In genomic region chr2:238251986-238252385, GRCh38 we compare ENCODE assay signal across 26 cellular contexts.
"Had no signal": no experiment of that assay in that cellular context is flagged by ENCODE, and none has a peak within 500 bp of the region (broad histone marks: within the 10 kb centered on the region; RNA-seq: fewer than 3 reads in every experiment).

No MANE protein-coding gene starts in this region.

- H3K36me3 Mint-ChIP-seq: naive B cell; natural killer cell treated with Interleukin-12 subunit alpha and Interleukin-12 subunit beta and Interleukin-15 and Interleukin-18, amount 100 ng/mL, for 72 hours had no signal

- H3K4me1 ChIP-seq: prostate gland, sigmoid colon, testis, tibial artery had no signal

- ATAC-seq: esophagus mucosa; gastrocnemius medialis; left colon; mucosa of descending colon; natural killer cell treated with Interleukin-12 subunit alpha and Interleukin-12 subunit beta and Interleukin-15 and Interleukin-18, amount 100 ng/mL, for 72 hours; right cardiac atrium; stimulated activated memory B cell treated with anti-CD40 and anti-IgM and Interleukin-4, amounts not matched to agents 10 μg/mL and 1 μg/mL and 100 μg/mL, for 72 hours; stimulated activated naive CD8-positive, alpha-beta T cell treated with anti-CD3 and anti-CD28 coated beads, Interleukin-15, Interleukin-2, amounts not matched to agents 100 U/mL and 50 U/mL, for 24 hours had no signal

- H3K27me3 ChIP-seq: gastrocnemius medialis, sigmoid colon, testis, tibial artery had no signal

- H3K27ac ChIP-seq: epithelial cell of prostate, gastrocnemius medialis, left ventricle myocardium inferior, parathyroid adenoma, prostate gland, sigmoid colon, testis, tibial artery had no signal

- H3K9me3 Mint-ChIP-seq: endodermal cell; memory B cell; naive B cell; natural killer cell treated with Interleukin-12 subunit alpha and Interleukin-12 subunit beta and Interleukin-15 and Interleukin-18, amount 100 ng/mL, for 72 hours; neural crest cell; stimulated activated memory B cell treated with anti-CD40 and anti-IgM and Interleukin-4, amounts not matched to agents 10 μg/mL and 1 μg/mL and 100 μg/mL, for 72 hours; type B pancreatic cell had no signal

- H3K27ac Mint-ChIP-seq: endodermal cell; memory B cell; natural killer cell treated with Interleukin-12 subunit alpha and Interleukin-12 subunit beta and Interleukin-15 and Interleukin-18, amount 100 ng/mL, for 72 hours; stimulated activated memory B cell treated with anti-CD40 and anti-IgM and Interleukin-4, amounts not matched to agents 10 μg/mL and 1 μg/mL and 100 μg/mL, for 72 hours; type B pancreatic cell had no signal

- H3K4me1 Mint-ChIP-seq: endodermal cell; stimulated activated memory B cell treated with anti-CD40 and anti-IgM and Interleukin-4, amounts not matched to agents 10 μg/mL and 1 μg/mL and 100 μg/mL, for 72 hours had no signal

- H3K27me3 Mint-ChIP-seq: memory B cell; naive B cell; natural killer cell treated with Interleukin-12 subunit alpha and Interleukin-12 subunit beta and Interleukin-15 and Interleukin-18, amount 100 ng/mL, for 72 hours; stimulated activated memory B cell treated with anti-CD40 and anti-IgM and Interleukin-4, amounts not matched to agents 10 μg/mL and 1 μg/mL and 100 μg/mL, for 72 hours; type B pancreatic cell had no signal

- DNase-seq: effector CD8-positive, alpha-beta T cell; endodermal cell; foreskin fibroblast; gastrocnemius medialis; head of caudate nucleus; left colon; left ventricle myocardium inferior; naive B cell; sigmoid colon; stimulated activated CD4-positive, alpha-beta T cell treated with anti-CD3 and anti-CD28 coated beads, Interleukin-4, amount 100 ng/mL, for 4 hours; stimulated activated naive CD8-positive, alpha-beta T cell treated with anti-CD3 and anti-CD28 coated beads, Interleukin-15, Interleukin-2, amounts not matched to agents 100 U/mL and 50 U/mL, for 24 hours; substantia nigra; testis; tibial artery had no signal

- H3K9me3 ChIP-seq: gastrocnemius medialis, left ventricle myocardium inferior, mucosa of descending colon, prostate gland, sigmoid colon, testis, tibial artery had no signal

- H3K4me3 Mint-ChIP-seq: endodermal cell; memory B cell; naive B cell; natural killer cell treated with Interleukin-12 subunit alpha and Interleukin-12 subunit beta and Interleukin-15 and Interleukin-18, amount 100 ng/mL, for 72 hours; neural crest cell; stimulated activated memory B cell treated with anti-CD40 and anti-IgM and Interleukin-4, amounts not matched to agents 10 μg/mL and 1 μg/mL and 100 μg/mL, for 72 hours; type B pancreatic cell had no signal

- H3K4me3 ChIP-seq: gastrocnemius medialis, left ventricle myocardium inferior, lung, mucosa of descending colon, prostate gland, sigmoid colon, testis, tibial artery had no signal

- H3K9ac ChIP-seq: parathyroid adenoma had no signal
